1 cellular context compared by ENCODE assay signal in genomic region chr17:2194778-2195417, GRCh38.
TF ChIP-seq lines count a peak whose summit lies in the region.

No MANE protein-coding gene starts in this region.

TF ChIP-seq in GM23338, 12 proteins besides CTCF, POLR2A, EP300 and RAD21 (continued from another document):
- TF ChIP-seq ZNF462 (CRISPR knock-in tag; IDR thresholded peaks at IDR 0.05) (peak; percentile 72; the same call in 1 of the 2 replicates), NANOG (IDR thresholded peaks at IDR 0.05; ENCODE audit: borderline replicate concordance) (no peak), POLR2AphosphoS5 (IDR thresholded peaks at IDR 0.05; ENCODE audit: low read depth) (no peak), JUNB (IDR thresholded peaks at IDR 0.05; ENCODE audit: unreplicated experiment) (no peak), EZH2 (IDR thresholded peaks at IDR 0.05; ENCODE audit: low read depth, unreplicated experiment) (no peak)
